2 cellular contexts compared by ENCODE assay signal in the genomic region with DNA sequence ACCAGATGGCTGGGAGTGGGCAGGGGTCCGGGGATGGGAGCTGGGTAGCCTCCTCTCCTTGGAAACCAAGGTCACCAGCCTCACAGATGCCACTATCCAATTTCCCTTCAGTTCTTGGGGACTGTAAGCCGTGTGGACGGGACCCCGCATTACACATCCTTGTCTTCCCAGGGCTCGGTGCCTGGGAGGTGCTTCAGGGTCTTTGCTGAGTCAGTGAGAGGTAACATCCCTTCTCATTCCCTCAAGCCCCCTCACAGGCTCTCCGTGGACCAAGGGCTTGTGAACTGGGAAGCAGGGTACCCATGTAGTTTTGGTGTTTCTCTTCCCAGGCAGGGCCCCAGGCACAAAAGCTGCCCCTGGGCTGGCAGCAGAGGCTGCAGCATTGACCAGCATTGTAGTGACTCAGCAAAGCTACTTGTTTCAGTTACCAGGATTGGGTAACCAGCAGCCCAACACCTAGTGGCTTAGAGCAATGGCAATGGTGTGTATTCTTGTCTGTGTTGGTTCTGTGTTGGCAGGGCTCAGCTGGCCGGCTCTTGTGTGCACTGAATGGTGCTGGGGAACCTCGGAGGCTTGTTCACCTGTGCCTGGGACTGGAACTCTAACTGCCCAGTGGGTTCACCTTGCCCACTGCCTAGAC.
TF ChIP-seq lines count a peak whose summit lies in the region.

No MANE protein-coding gene starts in this region.

TF ChIP-seq in IMR-90, 13 proteins besides CTCF, POLR2A, EP300 and RAD21:
- TF ChIP-seq MAZ (IDR thresholded peaks at IDR 0.05; ENCODE audit: borderline replicate concordance, low read depth, low read length) (no peak), CEBPB (IDR thresholded peaks at IDR 0.05; ENCODE audit: low read depth, low read length) (peak; percentile 21; the same call in 1 of the 2 replicates), MAFK (IDR thresholded peaks at IDR 0.05; ENCODE audit: low read depth, low read length) (no peak), RCOR1 (IDR thresholded peaks at IDR 0.05; ENCODE audit: insufficient replicate concordance, low read length) (no peak), NFE2L2 (IDR thresholded peaks at IDR 0.05; ENCODE audit: low read depth, low read length) (peak; percentile 61; the same call in 1 of the 2 replicates), FOS (IDR thresholded peaks at IDR 0.05; ENCODE audit: low read depth, low read length) (no peak), SMC3 (IDR thresholded peaks at IDR 0.05; ENCODE audit: low read depth, low read length) (no peak), RFX5 (IDR thresholded peaks at IDR 0.05; ENCODE audit: low read depth, low read length) (no peak), BHLHE40 (IDR thresholded peaks at IDR 0.05; ENCODE audit: low read depth, low read length) (no peak), CHD1 (IDR thresholded peaks at IDR 0.05; ENCODE audit: low read depth, low read length) (no peak), MXI1 (IDR thresholded peaks at IDR 0.05; ENCODE audit: borderline replicate concordance, low read depth, low read length) (no peak)
- TF ChIP-seq, protein P1, sequence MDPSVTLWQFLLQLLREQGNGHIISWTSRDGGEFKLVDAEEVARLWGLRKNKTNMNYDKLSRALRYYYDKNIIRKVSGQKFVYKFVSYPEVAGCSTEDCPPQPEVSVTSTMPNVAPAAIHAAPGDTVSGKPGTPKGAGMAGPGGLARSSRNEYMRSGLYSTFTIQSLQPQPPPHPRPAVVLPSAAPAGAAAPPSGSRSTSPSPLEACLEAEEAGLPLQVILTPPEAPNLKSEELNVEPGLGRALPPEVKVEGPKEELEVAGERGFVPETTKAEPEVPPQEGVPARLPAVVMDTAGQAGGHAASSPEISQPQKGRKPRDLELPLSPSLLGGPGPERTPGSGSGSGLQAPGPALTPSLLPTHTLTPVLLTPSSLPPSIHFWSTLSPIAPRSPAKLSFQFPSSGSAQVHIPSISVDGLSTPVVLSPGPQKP (IDR thresholded peaks at IDR 0.05; ENCODE audit: borderline replicate concordance, low read depth, low read length) = no peak
- TF ChIP-seq, protein P2, sequence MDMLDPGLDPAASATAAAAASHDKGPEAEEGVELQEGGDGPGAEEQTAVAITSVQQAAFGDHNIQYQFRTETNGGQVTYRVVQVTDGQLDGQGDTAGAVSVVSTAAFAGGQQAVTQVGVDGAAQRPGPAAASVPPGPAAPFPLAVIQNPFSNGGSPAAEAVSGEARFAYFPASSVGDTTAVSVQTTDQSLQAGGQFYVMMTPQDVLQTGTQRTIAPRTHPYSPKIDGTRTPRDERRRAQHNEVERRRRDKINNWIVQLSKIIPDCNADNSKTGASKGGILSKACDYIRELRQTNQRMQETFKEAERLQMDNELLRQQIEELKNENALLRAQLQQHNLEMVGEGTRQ (IDR thresholded peaks at IDR 0.05; ENCODE audit: low read depth, low read length) = no peak

TF ChIP-seq in WTC11, 78 proteins besides CTCF, POLR2A, EP300 and RAD21:
- TF ChIP-seq FOXJ3 (CRISPR knock-in tag; IDR thresholded peaks at IDR 0.05; ENCODE audit: borderline replicate concordance) (no peak), EMX1 (CRISPR knock-in tag; IDR thresholded peaks at IDR 0.05) (no peak), ZNF396 (CRISPR knock-in tag; IDR thresholded peaks at IDR 0.05; ENCODE audit: borderline replicate concordance) (no peak)
